In the genomic region with DNA sequence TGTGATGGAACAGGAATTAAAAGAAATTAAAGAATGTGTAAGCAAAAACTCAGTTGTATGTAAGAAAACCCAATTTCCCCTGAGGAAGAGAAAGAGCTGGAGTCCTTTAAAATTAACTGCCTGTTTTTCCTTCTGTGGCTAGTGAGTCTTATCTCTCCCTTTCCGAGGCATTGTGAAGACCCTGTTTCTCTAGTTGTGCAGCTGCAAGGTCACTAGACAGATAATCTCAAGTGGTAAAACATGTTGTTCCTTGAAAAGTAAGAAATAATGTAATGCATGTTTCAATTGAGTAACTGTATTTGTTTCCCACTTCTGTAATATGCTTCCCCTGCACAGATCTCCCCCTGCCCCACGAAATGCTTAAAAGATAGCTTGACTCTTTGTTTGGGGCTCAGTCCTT, we compare ENCODE assay signal across 1 cellular context.
A peak's percentile ranks its signal among the peaks of the same experiment; 100 is the strongest.
TF ChIP-seq lines count a peak whose summit lies in the region.
"Not testable (repeated sequence)": the region's sequence is repeated elsewhere in the genome, so short reads cannot be mapped to it uniquely, and the experiment has no call there.

No MANE protein-coding gene starts in this region.

TF ChIP-seq in K562, 482 proteins besides CTCF, POLR2A, EP300 and RAD21:
- peak; percentile 46 for TF ChIP-seq ARID1B (IDR thresholded peaks at IDR 0.05)
- TF ChIP-seq, protein P1, sequence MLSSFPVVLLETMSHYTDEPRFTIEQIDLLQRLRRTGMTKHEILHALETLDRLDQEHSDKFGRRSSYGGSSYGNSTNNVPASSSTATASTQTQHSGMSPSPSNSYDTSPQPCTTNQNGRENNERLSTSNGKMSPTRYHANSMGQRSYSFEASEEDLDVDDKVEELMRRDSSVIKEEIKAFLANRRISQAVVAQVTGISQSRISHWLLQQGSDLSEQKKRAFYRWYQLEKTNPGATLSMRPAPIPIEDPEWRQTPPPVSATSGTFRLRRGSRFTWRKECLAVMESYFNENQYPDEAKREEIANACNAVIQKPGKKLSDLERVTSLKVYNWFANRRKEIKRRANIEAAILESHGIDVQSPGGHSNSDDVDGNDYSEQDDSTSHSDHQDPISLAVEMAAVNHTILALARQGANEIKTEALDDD (IDR thresholded peaks at IDR 0.05) = peak; percentile 83
- TF ChIP-seq CBFA2T3 (IDR thresholded peaks at IDR 0.05) = peak; percentile 46; the same call in 1 of the 2 replicates
- TF ChIP-seq TAL1 (IDR thresholded peaks at IDR 0.05) = peak; percentile 37; the same call in 1 of the 2 replicates
- TF ChIP-seq TEAD4 (IDR thresholded peaks at IDR 0.05; ENCODE audit: low read length) = 0 out of 2 replicates have a peak, but pooled peaks have one; percentile 16
- not testable (repeated sequence) for TF ChIP-seq TEAD4 (CRISPR knock-in tag; IDR thresholded peaks at IDR 0.05; ENCODE audit: borderline replicate concordance)
- TF ChIP-seq TCF3 (CRISPR knock-in tag; IDR thresholded peaks at IDR 0.05) = peak; percentile 62
- TF ChIP-seq MTA2 (IDR thresholded peaks at IDR 0.05; ENCODE audit: low read depth) = peak; percentile 26; the same call in 1 of the 2 replicates
- peak; percentile 29; the same call in 1 of the 2 replicates for TF ChIP-seq SOX6 (IDR thresholded peaks at IDR 0.05)
